ENCODE assay signal across 11 cellular contexts in the genomic region with DNA sequence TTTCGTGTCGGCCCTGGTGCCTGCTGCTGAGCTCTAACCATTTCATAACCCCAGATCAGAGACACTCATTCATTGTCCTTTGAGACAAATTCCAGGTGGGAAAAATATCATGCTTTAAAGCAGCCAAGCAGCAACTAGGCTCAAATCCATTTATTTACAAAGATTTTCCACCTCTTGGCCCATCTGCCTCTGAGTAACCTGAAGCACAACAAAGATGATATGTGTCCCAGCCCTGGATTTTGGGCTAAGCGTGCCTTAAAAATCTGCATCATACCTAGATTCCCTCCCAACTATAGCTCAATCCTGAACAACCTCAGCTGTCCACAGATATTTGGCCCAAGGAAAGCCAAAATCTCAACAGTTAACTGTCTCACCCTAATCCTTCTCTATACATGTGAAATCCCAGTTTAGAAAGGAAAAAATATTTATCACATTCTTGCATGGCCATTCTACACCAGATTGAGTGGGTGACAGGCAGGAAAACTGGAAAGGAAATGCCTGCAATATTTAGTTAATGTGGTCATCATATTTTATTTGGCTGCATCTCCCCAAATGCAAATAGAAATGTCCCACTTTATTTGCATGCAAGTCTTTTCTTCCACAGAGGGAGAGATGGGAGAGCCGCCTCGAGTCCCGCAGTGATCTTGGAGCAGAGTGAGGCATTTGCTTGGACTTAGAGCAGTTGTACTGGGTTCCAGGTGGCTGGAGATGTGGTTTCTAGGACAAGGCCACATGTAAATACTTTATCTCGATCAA.
DNase-seq lines count a peak whose midpoint lies in the region; ATAC-seq and TF ChIP-seq lines count a peak whose summit lies in the region.
"Had no signal": no experiment of that assay in that cellular context is flagged by ENCODE, and none has a peak within 500 bp of the region (broad histone marks: within the 10 kb centered on the region; RNA-seq: fewer than 3 reads in every experiment).

No MANE protein-coding gene starts in this region.

- H3K4me2 ChIP-seq in fibroblast of lung (ENCODE audit: extremely low read depth, insufficient read depth, low read length): peak overlapping the region; percentile 65

- TF ChIP-seq CTCF in heart left ventricle (IDR thresholded peaks at IDR 0.05) (no peak), fibroblast of lung (conservative IDR thresholded peaks at IDR 0.05 in 1 of 2, IDR thresholded peaks at IDR 0.05 in 1 of 2; ENCODE audit: low read depth in 1 of 2, low read length in 2 of 2) (no peak), thoracic aorta (IDR thresholded peaks at IDR 0.05) (no peak), BE2C (IDR thresholded peaks at IDR 0.05; ENCODE audit: low read depth, low read length) (no peak)

- H3K9ac ChIP-seq in fibroblast of lung (ENCODE audit: insufficient read depth, low read length): no peak overlapping the region

- H4K20me1 ChIP-seq in fibroblast of lung (ENCODE audit: control insufficient read depth, extremely low read depth, insufficient read depth, low read length): no peaks in the 10 kb centered on the region

- H2AFZ ChIP-seq in fibroblast of lung (ENCODE audit: low read length): no peak overlapping the region

- H3K27me3 ChIP-seq in heart left ventricle (peaks cover 0 to 5% (median 0%) of the 10 kb centered on the region in 9 donors), fibroblast of lung (ENCODE audit: control insufficient read depth, insufficient read depth, low read length) (no peaks in the 10 kb centered on the region), thoracic aorta (replicated peaks; ENCODE audit: insufficient read depth) (no peaks in the 10 kb centered on the region), BE2C (no peaks in the 10 kb centered on the region)

- WGBS in heart left ventricle, 4 donors: 49 to 62% (median 60%) methylated on average over 7 of the region's 7 CpGs

- H3K36me3 ChIP-seq in heart left ventricle: no peaks in the 10 kb centered on the region
- H3K36me3 ChIP-seq in fibroblast of lung (ENCODE audit: control insufficient read depth, insufficient read depth, low read length): no peaks in the 10 kb centered on the region
- H3K36me3 ChIP-seq in thoracic aorta: no peaks in the 10 kb centered on the region
- H3K36me3 ChIP-seq in BE2C: no peaks in the 10 kb centered on the region

- no peak for TF ChIP-seq POLR2A in heart left ventricle (IDR thresholded peaks at IDR 0.05)

- H3K9me3 ChIP-seq in heart left ventricle: no peaks in the 10 kb centered on the region
- no peaks in the 10 kb centered on the region for H3K9me3 ChIP-seq in fibroblast of lung (ENCODE audit: control insufficient read depth, insufficient read depth, low read depth, low read length)
- H3K9me3 ChIP-seq in thoracic aorta: no peaks in the 10 kb centered on the region
- no peaks in the 10 kb centered on the region for H3K9me3 ChIP-seq in BE2C

- peak overlapping the region in 7 of 12 donors; percentile 3 to 50 (median 19) for H3K27ac ChIP-seq in heart left ventricle
- peak overlapping the region; percentile 72 for H3K27ac ChIP-seq in fibroblast of lung (ENCODE audit: insufficient read depth, low read length)
- H3K27ac ChIP-seq in thoracic aorta: peak overlapping the region; percentile 76 to 80

- peak in 1 of 4 donors; percentile 56 for ATAC-seq in heart left ventricle
- no peak for ATAC-seq in Right ventricle myocardium superior (ENCODE audit: poor library complexity)
- ATAC-seq in SK-N-SH treated with all-trans-retinoic acid at 6 μM for 48 hours: peak; percentile 62
- ATAC-seq in thoracic aorta (ENCODE audit: insufficient number of reproducible peaks, low FRiP score, low read depth): peak; percentile 44
- no peak for ATAC-seq in GM19395 (IDR thresholded peaks at IDR 0.05; ENCODE audit: unreplicated experiment)
- ATAC-seq: natural killer cell had no signal

- no peak overlapping the region for H3K4me3 ChIP-seq in heart left ventricle
- H3K4me3 ChIP-seq in fibroblast of lung (replicated peaks in 1 of 4; ENCODE audit: control extremely low read depth in 1 of 4, insufficient read depth in 1 of 4, low read depth in 3 of 4, low read length in 4 of 4): no peak overlapping the region
- H3K4me3 ChIP-seq in thoracic aorta: no peak overlapping the region
- no peak overlapping the region for H3K4me3 ChIP-seq in BE2C (ENCODE audit: low read depth, low read length)

- H3K4me1 ChIP-seq in heart left ventricle (peaks cover 0 to 15% (median 4%) of the 10 kb centered on the region in 12 donors), fibroblast of lung (ENCODE audit: control insufficient read depth, extremely low read depth, insufficient read depth, low read length) (peaks cover 24% of the 10 kb centered on the region), thoracic aorta (ENCODE audit: control insufficient read depth in 1 of 2, low read depth in 2 of 2) (peaks cover 10 to 33% of the 10 kb centered on the region in 2 donors), BE2C (no peaks in the 10 kb centered on the region)

- H3K79me2 ChIP-seq in fibroblast of lung (ENCODE audit: control insufficient read depth, insufficient read depth, low read length): no peaks in the 10 kb centered on the region

- intact Hi-C loops in heart left ventricle (cut with DNase I): no loop called here
- intact Hi-C loops in Right ventricle myocardium superior (cut with DNase I): no loop called here

- DNase-seq in heart left ventricle (no peak), Right ventricle myocardium superior (no peak), fibroblast of lung (ENCODE audit: low read depth in 2 of 2) (peak; percentile 49 to 88), thoracic aorta (ENCODE audit: low spot score) (no peak), BE2C (no peak), UCSD-AML1 (lab: John Stamatoyannopoulos, UW; ENCODE audit: unreplicated experiment) (no peak)
- DNase-seq: activated CD4-positive, alpha-beta memory T cell treated with anti-CD3 and anti-CD28 coated beads, Interleukin-2, amount 10 ng/mL, durations not matched to agents 7 days and 5 days; natural killer cell; NCI-H2227 treated with DMSO at 0.1 percent for 48 hours had no signal

TF ChIP-seq in SK-N-SH treated with all-trans-retinoic acid at 6 μM for 48 hours, 23 proteins besides CTCF, POLR2A, EP300 and RAD21:
- TF ChIP-seq RARB (CRISPR knock-in tag; IDR thresholded peaks at IDR 0.05) (no peak), OSR1 (CRISPR knock-in tag; IDR thresholded peaks at IDR 0.05) (no peak), ARNTL (CRISPR knock-in tag; IDR thresholded peaks at IDR 0.05; ENCODE audit: borderline replicate concordance, low read depth) (no peak)

Comparison
In these comparisons a context has a peak if more than half of its experiments do, and no peak if none do; other contexts are left out.
1. ATAC-seq: peak in SK-N-SH treated with all-trans-retinoic acid at 6 μM for 48 hours (single experiment) and thoracic aorta (single experiment); none in Right ventricle myocardium superior (single experiment) and GM19395 (single experiment).
2. DNase-seq: peak in fibroblast of lung (2 of 2); none in heart left ventricle (0 of 5), Right ventricle myocardium superior (single experiment), thoracic aorta (single experiment), BE2C (single experiment) and UCSD-AML1 (single experiment).
3. H3K27ac ChIP-seq: peak in every context shown above with its lines; median percentile 78 in thoracic aorta; 72 in fibroblast of lung; 19 in heart left ventricle.